In genomic region chr11:65083834-65084597, GRCh38 we compare ENCODE assay signal across 1 cellular context.
TF ChIP-seq lines count a peak whose summit lies in the region.

CDCA5 (minus strand) TSS chr11:65084040; CDS start chr11:65083978, 62 bp downstream.
ZFPL1 (plus strand) TSS chr11:65084222; CDS start chr11:65084699, 477 bp downstream.

TF ChIP-seq in HepG2, 621 proteins besides CTCF, POLR2A, EP300 and RAD21 (continued from another document and continues in another):
- 0 out of 2 replicates have a peak, but pooled peaks have one; percentile 38 for TF ChIP-seq THAP7 (CRISPR knock-in tag; IDR thresholded peaks at IDR 0.05)
- peak; percentile 48; the same call in 1 of the 2 replicates for TF ChIP-seq ZNF331 (CRISPR knock-in tag; IDR thresholded peaks at IDR 0.05)
- 0 out of 2 replicates have a peak, but pooled peaks have one; percentile 32 for TF ChIP-seq PPARG (CRISPR knock-in tag; conservative IDR thresholded peaks at IDR 0.05)
- 0 out of 2 replicates have a peak, but pooled peaks have one; percentile 54 for TF ChIP-seq ZSCAN31 (CRISPR knock-in tag; IDR thresholded peaks at IDR 0.05; ENCODE audit: low read depth)
- TF ChIP-seq ZZZ3 (CRISPR knock-in tag; IDR thresholded peaks at IDR 0.05; ENCODE audit: borderline replicate concordance), result peak; percentile 92; the same call in 1 of the 2 replicates
- no peak for TF ChIP-seq ZMYM2 (CRISPR knock-in tag; IDR thresholded peaks at IDR 0.05)
- peak; percentile 60; the same call in 1 of the 2 replicates for TF ChIP-seq FOXO1 (CRISPR knock-in tag; IDR thresholded peaks at IDR 0.05)
- no peak for TF ChIP-seq ZNF282 (IDR thresholded peaks at IDR 0.05; ENCODE audit: partially characterized antibody)
- TF ChIP-seq ELK4 (CRISPR knock-in tag; IDR thresholded peaks at IDR 0.05; ENCODE audit: borderline replicate concordance), result no peak
- TF ChIP-seq RBM39 (IDR thresholded peaks at IDR 0.05; ENCODE audit: low read depth, low read length, poor library complexity, severe bottlenecking), result no peak
- no peak for TF ChIP-seq ZNF777 (CRISPR knock-in tag; IDR thresholded peaks at IDR 0.05)
- TF ChIP-seq ZNF547 (CRISPR knock-in tag; IDR thresholded peaks at IDR 0.05), result peak; percentile 22; the same call in 1 of the 2 replicates
- peak; percentile 68; the same call in 1 of the 2 replicates for TF ChIP-seq STAT6 (CRISPR knock-in tag; IDR thresholded peaks at IDR 0.05; ENCODE audit: borderline replicate concordance)
- TF ChIP-seq ZNF614 (CRISPR knock-in tag; IDR thresholded peaks at IDR 0.05; ENCODE audit: borderline replicate concordance), result peak; percentile 81; the same call in 1 of the 2 replicates
- TF ChIP-seq CBX5 (CRISPR knock-in tag; IDR thresholded peaks at IDR 0.05; ENCODE audit: borderline replicate concordance), result 0 out of 2 replicates have a peak, but pooled peaks have one; percentile 80
- no peak; the same call in 1 of the 2 replicates for TF ChIP-seq ZNF772 (CRISPR knock-in tag; IDR thresholded peaks at IDR 0.05)
- no peak for TF ChIP-seq IRF9 (CRISPR knock-in tag; IDR thresholded peaks at IDR 0.05; ENCODE audit: borderline replicate concordance)
- no peak for TF ChIP-seq NR1H2 (CRISPR knock-in tag; IDR thresholded peaks at IDR 0.05; ENCODE audit: borderline replicate concordance, low read depth)
- peak; percentile 71; the same call in 1 of the 2 replicates for TF ChIP-seq ZNF580 (CRISPR knock-in tag; IDR thresholded peaks at IDR 0.05; ENCODE audit: borderline replicate concordance, low read depth)
- TF ChIP-seq ZNF788 (CRISPR knock-in tag; IDR thresholded peaks at IDR 0.05; ENCODE audit: borderline replicate concordance), result peak; percentile 96; the same call in 1 of the 2 replicates
- TF ChIP-seq ZNF792 (CRISPR knock-in tag; IDR thresholded peaks at IDR 0.05), result peak; percentile 73; the same call in 1 of the 2 replicates
- TF ChIP-seq SETDB1 (CRISPR knock-in tag; IDR thresholded peaks at IDR 0.05; ENCODE audit: borderline replicate concordance), result no peak
- TF ChIP-seq IRX3 (CRISPR knock-in tag; IDR thresholded peaks at IDR 0.05; ENCODE audit: borderline replicate concordance, low read depth), result peak; percentile 81; the same call in 1 of the 2 replicates
- peak; percentile 75 for TF ChIP-seq TEAD3 (CRISPR knock-in tag; optimal IDR thresholded peaks at IDR 0.05; ENCODE audit: borderline replicate concordance)
- TF ChIP-seq SMAD3 (CRISPR knock-in tag; IDR thresholded peaks at IDR 0.05), result peak; percentile 41; the same call in 1 of the 2 replicates
- TF ChIP-seq HHEX (CRISPR knock-in tag; IDR thresholded peaks at IDR 0.05), result no peak
- TF ChIP-seq PAWR (CRISPR knock-in tag; IDR thresholded peaks at IDR 0.05; ENCODE audit: borderline replicate concordance), result no peak
- TF ChIP-seq ZBTB21 (CRISPR knock-in tag; IDR thresholded peaks at IDR 0.05), result peak; percentile 75; the same call in 1 of the 2 replicates
- TF ChIP-seq ZNF552 (CRISPR knock-in tag; IDR thresholded peaks at IDR 0.05; ENCODE audit: borderline replicate concordance), result 0 out of 2 replicates have a peak, but pooled peaks have one; percentile 55
- no peak; the same call in 1 of the 2 replicates for TF ChIP-seq NFKB2 (CRISPR knock-in tag; IDR thresholded peaks at IDR 0.05; ENCODE audit: borderline replicate concordance)
- TF ChIP-seq BCL3 (CRISPR knock-in tag; IDR thresholded peaks at IDR 0.05), result 0 out of 2 replicates have a peak, but pooled peaks have one; percentile 68
- peak; percentile 86 for TF ChIP-seq ASH2L (IDR thresholded peaks at IDR 0.05; ENCODE audit: insufficient read length, low read depth, low read length)
- no peak for TF ChIP-seq RBAK (CRISPR knock-in tag; IDR thresholded peaks at IDR 0.05)
- peak; percentile 91 for TF ChIP-seq ZNF350 (CRISPR knock-in tag; IDR thresholded peaks at IDR 0.05; ENCODE audit: borderline replicate concordance, low read depth)
- peak; percentile 64 for TF ChIP-seq NCOA2 (CRISPR knock-in tag; IDR thresholded peaks at IDR 0.05)
- peak; percentile 100 for TF ChIP-seq GABPB1 (CRISPR knock-in tag; IDR thresholded peaks at IDR 0.05)
- peak; percentile 63 for TF ChIP-seq ATF7 (IDR thresholded peaks at IDR 0.05)
- no peak for TF ChIP-seq ATF7 (CRISPR knock-in tag; IDR thresholded peaks at IDR 0.05)
- TF ChIP-seq PRMT3 (CRISPR knock-in tag; IDR thresholded peaks at IDR 0.05; ENCODE audit: borderline replicate concordance, low read depth), result 0 out of 2 replicates have a peak, but pooled peaks have one; percentile 75
- no peak for TF ChIP-seq ZNF75D (CRISPR knock-in tag; IDR thresholded peaks at IDR 0.05; ENCODE audit: borderline replicate concordance)
- peak; percentile 96 for TF ChIP-seq ARID2 (CRISPR knock-in tag; IDR thresholded peaks at IDR 0.05; ENCODE audit: borderline replicate concordance)
- TF ChIP-seq NFKBIZ (CRISPR knock-in tag; IDR thresholded peaks at IDR 0.05), result 0 out of 2 replicates have a peak, but pooled peaks have one; percentile 48
- TF ChIP-seq CBFB (CRISPR knock-in tag; IDR thresholded peaks at IDR 0.05), result peak; percentile 88; the same call in 1 of the 2 replicates
- TF ChIP-seq KDM5B (CRISPR knock-in tag; IDR thresholded peaks at IDR 0.05; ENCODE audit: borderline replicate concordance), result no peak; the same call in 1 of the 2 replicates
- peak; percentile 94 for TF ChIP-seq KMT2A (CRISPR knock-in tag; IDR thresholded peaks at IDR 0.05)
- no peak for TF ChIP-seq KDM6A (CRISPR knock-in tag; IDR thresholded peaks at IDR 0.05; ENCODE audit: low read depth)
- TF ChIP-seq ZNF704 (CRISPR knock-in tag; IDR thresholded peaks at IDR 0.05; ENCODE audit: borderline replicate concordance), result 0 out of 2 replicates have a peak, but pooled peaks have one; percentile 52
- TF ChIP-seq SOX6 (IDR thresholded peaks at IDR 0.05), result no peak
- 0 out of 2 replicates have a peak, but pooled peaks have one; percentile 40 for TF ChIP-seq SOX6 (CRISPR knock-in tag; IDR thresholded peaks at IDR 0.05)
- TF ChIP-seq UBTF (CRISPR knock-in tag; IDR thresholded peaks at IDR 0.05), result peak; percentile 68
